28 cellular contexts compared by ENCODE assay signal in genomic region chr1:185309566-185309965, GRCh38. TPM values are rescaled to one million over a fixed set of nuclear protein-coding genes. Genes with fewer than 3 reads are reported as not detected.
A peak's percentile ranks its signal among the peaks of the same experiment; 100 is the strongest.
DNase-seq lines count a peak whose midpoint lies in the region; ATAC-seq, FAIRE-seq and TF ChIP-seq lines count a peak whose summit lies in the region.
"Had no signal": no experiment of that assay in that cellular context is flagged by ENCODE, and none has a peak within 500 bp of the region (broad histone marks: within the 10 kb centered on the region; RNA-seq: fewer than 3 reads in every experiment).

No MANE protein-coding gene starts in this region.

- H3K4me2 ChIP-seq in trophoblast cell (ENCODE audit: low read length) (no peak overlapping the region), SK-N-SH (no peak overlapping the region)

- no peaks in the 10 kb centered on the region for H3K9me3 Mint-ChIP-seq in CD4-positive, CD25-positive, alpha-beta regulatory T cell
- H3K9me3 Mint-ChIP-seq: activated naive CD8-positive, alpha-beta T cell treated with anti-CD3 and anti-CD28 coated beads for 36 hours; mesothelial cell of epicardium; T-helper 1 cell treated with Interleukin-12 subunit alpha and Interleukin-12 subunit beta and Interleukin-4 antibody, amounts not matched to agents 30 μg/mL and 1 μg/mL, for 36 hours had no signal

- POLR2A ChIA-PET in SK-N-SH (lab: Yijun Ruan, JAX) = no interaction called here

- H3K9ac ChIP-seq in trophoblast cell (ENCODE audit: low read length) = no peak overlapping the region
- no peak overlapping the region for H3K9ac ChIP-seq in SK-N-SH

- TF ChIP-seq RAD21 in SK-N-SH (IDR thresholded peaks at IDR 0.05; ENCODE audit: low read length) = no peak

- H4K12ac ChIP-seq in trophoblast cell (ENCODE audit: low read depth, low read length) = no peak overlapping the region

- no peak overlapping the region for H3K18ac ChIP-seq in trophoblast cell (ENCODE audit: low read length)

- peak overlapping the region; percentile 47 for H3K27ac ChIP-seq in CD4-positive, CD25-positive, alpha-beta regulatory T cell (ENCODE audit: insufficient read depth, low read length, poor library complexity, severe bottlenecking)
- H3K27ac ChIP-seq in trophoblast cell (ENCODE audit: low read depth, low read length) = no peak overlapping the region
- H3K27ac ChIP-seq in SK-N-SH (ENCODE audit: low read depth in 2 of 2, low read length in 1 of 2) = no peak overlapping the region
- H3K27ac ChIP-seq: BLaER1 treated with 17β-estradiol and CSF1 and Interleukin-3, amounts not matched to agents 10 nM and 100 nM; HL-60; left lung; tibial nerve had no signal

- no peaks in the 10 kb centered on the region for H3K79me1 ChIP-seq in trophoblast cell (ENCODE audit: low read length)

- H3K36me3 ChIP-seq in CD4-positive, CD25-positive, alpha-beta regulatory T cell (ENCODE audit: control insufficient read depth, insufficient read depth, low read length) = peaks cover 68% of the 10 kb centered on the region
- peaks cover 10 to 21% of the 10 kb centered on the region in 2 experiments for H3K36me3 ChIP-seq in trophoblast cell (ENCODE audit: control insufficient read depth in 1 of 2, insufficient read depth in 2 of 2, low read length in 2 of 2)
- H3K36me3 ChIP-seq in SK-N-SH (replicated peaks in 1 of 2; ENCODE audit: control insufficient read depth in 1 of 2, insufficient read depth in 2 of 2, low read length in 1 of 2) = peaks cover 69 to 72% of the 10 kb centered on the region in 2 experiments

- no peak overlapping the region for H3K14ac ChIP-seq in trophoblast cell (ENCODE audit: low read length)

- no peak overlapping the region for H2AK5ac ChIP-seq in trophoblast cell (ENCODE audit: low read length)

- no peak overlapping the region for H3K4me3 Mint-ChIP-seq in CD4-positive, CD25-positive, alpha-beta regulatory T cell
- H3K4me3 Mint-ChIP-seq: activated CD8-positive, alpha-beta T cell treated with anti-CD3 and anti-CD28 coated beads, Interleukin-2, amount 10 ng/mL, durations not matched to agents 7 days and 5 days; activated naive CD8-positive, alpha-beta T cell treated with anti-CD3 and anti-CD28 coated beads for 36 hours; mesothelial cell of epicardium; naive thymus-derived CD4-positive, alpha-beta T cell; T-helper 1 cell treated with Interleukin-12 subunit alpha and Interleukin-12 subunit beta and Interleukin-4 antibody, amounts not matched to agents 30 μg/mL and 1 μg/mL, for 36 hours had no signal

- H3K27me3 ChIP-seq in CD4-positive, CD25-positive, alpha-beta regulatory T cell (ENCODE audit: control insufficient read depth, insufficient read depth, low read length) = no peaks in the 10 kb centered on the region
- H3K27me3 ChIP-seq in trophoblast cell (ENCODE audit: insufficient read depth, low read length) (no peaks in the 10 kb centered on the region), SK-N-SH (ENCODE audit: insufficient read depth) (no peaks in the 10 kb centered on the region)
- H3K27me3 ChIP-seq: BLaER1 treated with 17β-estradiol and CSF1 and Interleukin-3, amounts not matched to agents 10 nM and 100 nM; dorsolateral prefrontal cortex; left lung; tibial nerve had no signal

- peaks cover 5% of the 10 kb centered on the region for H3K27me3 Mint-ChIP-seq in CD4-positive, CD25-positive, alpha-beta regulatory T cell
- H3K27me3 Mint-ChIP-seq: activated naive CD8-positive, alpha-beta T cell treated with anti-CD3 and anti-CD28 coated beads for 36 hours; naive thymus-derived CD4-positive, alpha-beta T cell had no signal

- peaks cover 46% of the 10 kb centered on the region for H3K4me1 ChIP-seq in CD4-positive, CD25-positive, alpha-beta regulatory T cell (ENCODE audit: control insufficient read depth, insufficient read depth, low read length, poor library complexity, severe bottlenecking)
- H3K4me1 ChIP-seq in trophoblast cell (ENCODE audit: control insufficient read depth in 1 of 2, insufficient read depth in 2 of 2, low read length in 2 of 2) (no peaks in the 10 kb centered on the region), SK-N-SH (ENCODE audit: control insufficient read depth in 1 of 2, insufficient read depth in 2 of 2, low read depth in 1 of 2, low read length in 1 of 2) (peaks cover 9 to 14% of the 10 kb centered on the region in 2 experiments; a peak in 3 of 4 replicates)

- H3K9me2 ChIP-seq in SK-N-SH = no peaks in the 10 kb centered on the region

- H2AFZ ChIP-seq in trophoblast cell (ENCODE audit: insufficient read depth, low read length, poor library complexity) (no peak overlapping the region), SK-N-SH (ENCODE audit: low read depth) (no peak overlapping the region)

- TF ChIP-seq EP300 in SK-N-SH (IDR thresholded peaks at IDR 0.05; ENCODE audit: borderline replicate concordance in 1 of 2, low read depth in 1 of 2, low read length in 1 of 2) = no peak

- no peak overlapping the region for H3K23ac ChIP-seq in trophoblast cell (ENCODE audit: low read length)

- no peak overlapping the region for H2BK120ac ChIP-seq in trophoblast cell (ENCODE audit: insufficient read depth, low read length, poor library complexity)

- CTCF ChIA-PET in SK-N-SH (lab: Yijun Ruan, JAX) = no interaction called here

- H3K79me2 ChIP-seq in trophoblast cell (ENCODE audit: control insufficient read depth, insufficient read depth, low read length, poor library complexity) (peaks cover 2% of the 10 kb centered on the region), SK-N-SH (ENCODE audit: insufficient read depth) (peaks cover 54% of the 10 kb centered on the region)

- FAIRE-seq in GM12892 (lab: Jason Lieb, UNC) = no peak
- FAIRE-seq: astrocyte, D721Med, small intestine had no signal

- peaks cover 6% of the 10 kb centered on the region for H3F3A ChIP-seq in SK-N-SH (replicated peaks; ENCODE audit: insufficient read depth)

- no peaks in the 10 kb centered on the region for H3K9me3 ChIP-seq in CD4-positive, CD25-positive, alpha-beta regulatory T cell (ENCODE audit: control insufficient read depth in 2 of 2, low read length in 2 of 2)
- no peaks in the 10 kb centered on the region for H3K9me3 ChIP-seq in trophoblast cell (ENCODE audit: insufficient read depth, low read depth, low read length)
- no peaks in the 10 kb centered on the region for H3K9me3 ChIP-seq in SK-N-SH
- H3K9me3 ChIP-seq: BLaER1 treated with 17β-estradiol and CSF1 and Interleukin-3, amounts not matched to agents 10 nM and 100 nM; left lung; tibial nerve had no signal

- no CpG with 5 or more reads among the region's 2 CpGs for WGBS in trophoblast cell (ENCODE audit: extremely low coverage, insufficient coverage, insufficient read length)
- 68% methylated on average over 2 of the region's 2 CpGs for WGBS in SK-N-SH (ENCODE audit: low lambda C conversion rate)

- TF ChIP-seq POLR2A in GM12892 (IDR thresholded peaks at IDR 0.05; ENCODE audit: low read depth, low read length) = no peak

- TF ChIP-seq CTCF in LNCaP clone FGC (IDR thresholded peaks at IDR 0.05; ENCODE audit: control insufficient read depth, extremely low read depth, insufficient read depth) (no peak), SK-N-SH (IDR thresholded peaks at IDR 0.05) (no peak)

- peak overlapping the region; percentile 89 for H3K4ac ChIP-seq in trophoblast cell (ENCODE audit: low read depth, low read length)

- H3K27ac Mint-ChIP-seq in CD4-positive, CD25-positive, alpha-beta regulatory T cell = no peak overlapping the region
- H3K27ac Mint-ChIP-seq: activated CD8-positive, alpha-beta T cell treated with anti-CD3 and anti-CD28 coated beads, Interleukin-2, amount 10 ng/mL, durations not matched to agents 7 days and 5 days; activated naive CD8-positive, alpha-beta T cell treated with anti-CD3 and anti-CD28 coated beads for 36 hours; mesothelial cell of epicardium; naive thymus-derived CD4-positive, alpha-beta T cell; T-helper 1 cell treated with Interleukin-12 subunit alpha and Interleukin-12 subunit beta and Interleukin-4 antibody, amounts not matched to agents 30 μg/mL and 1 μg/mL, for 36 hours had no signal

- H2BK12ac ChIP-seq in trophoblast cell (ENCODE audit: low read length) = no peak overlapping the region

- peaks cover 44 to 71% (median 48%) of the 10 kb centered on the region in 4 donors for H3K4me1 Mint-ChIP-seq in CD4-positive, CD25-positive, alpha-beta regulatory T cell

- H4K8ac ChIP-seq in trophoblast cell (ENCODE audit: low read depth, low read length) = no peak overlapping the region

- no peak overlapping the region for H4K91ac ChIP-seq in trophoblast cell (ENCODE audit: low read depth, low read length)

- no peak overlapping the region for H2BK5ac ChIP-seq in trophoblast cell (ENCODE audit: low read depth, low read length, poor library complexity)

- DNase-seq in CD4-positive, CD25-positive, alpha-beta regulatory T cell = no peak
- peak; percentile 18 for DNase-seq in LNCaP clone FGC (ENCODE audit: low read depth)
- DNase-seq in dermis blood vessel endothelial cell = peak; percentile 67
- no peak for DNase-seq in trophoblast cell
- DNase-seq in GM12892 (ENCODE audit: insufficient read length) = no peak
- no peak for DNase-seq in SK-N-SH
- DNase-seq: activated CD8-positive, alpha-beta T cell treated with anti-CD3 and anti-CD28 coated beads, Interleukin-2, amount 10 ng/mL, durations not matched to agents 7 days and 5 days; activated effector memory CD4-positive, alpha-beta T cell treated with anti-CD3 and anti-CD28 coated beads, Interleukin-2, amount 50 U/mL, for 16 hours; activated naive CD8-positive, alpha-beta T cell treated with anti-CD3 and anti-CD28 coated beads for 36 hours; activated T-cell treated with anti-CD3 and anti-CD28 coated beads for 4 hours; cerebellar nuclear complex; dorsolateral prefrontal cortex; left lung; naive thymus-derived CD4-positive, alpha-beta T cell; NCI-H1092; NCI-H187; NCI-H524; RPMI8226; small intestine; stimulated activated CD4-positive, alpha-beta T cell treated with anti-CD3 and anti-CD28 coated beads, Interleukin-1b, Interleukin-23, amount 100 ng/mL, for 48 hours had no signal

- ATAC-seq in CD4-positive, CD25-positive, alpha-beta regulatory T cell (ENCODE audit: low read depth in 2 of 2) = no peak
- ATAC-seq in HG03039 (IDR thresholded peaks at IDR 0.05; ENCODE audit: unreplicated experiment) = no peak
- ATAC-seq: activated CD8-positive, alpha-beta T cell treated with anti-CD3 and anti-CD28 coated beads, Interleukin-2, amount 10 ng/mL, durations not matched to agents 7 days and 5 days; left lung; naive thymus-derived CD4-positive, alpha-beta T cell had no signal

- peaks cover 43% of the 10 kb centered on the region for H3K36me3 Mint-ChIP-seq in CD4-positive, CD25-positive, alpha-beta regulatory T cell

- H3K4me3 ChIP-seq in CD4-positive, CD25-positive, alpha-beta regulatory T cell (ENCODE audit: low read depth, low read length) = no peak overlapping the region
- H3K4me3 ChIP-seq in LNCaP clone FGC (ENCODE audit: low read depth, low read length) = no peak overlapping the region
- H3K4me3 ChIP-seq in trophoblast cell (ENCODE audit: low read depth, low read length) = no peak overlapping the region
- H3K4me3 ChIP-seq in SK-N-SH (ENCODE audit: low read depth in 2 of 2, low read length in 1 of 2) = no peak overlapping the region
- H3K4me3 ChIP-seq: BLaER1 treated with 17β-estradiol and CSF1 and Interleukin-3, amounts not matched to agents 10 nM and 100 nM; left lung; tibial nerve had no signal

- peaks cover 32% of the 10 kb centered on the region for H4K20me1 ChIP-seq in SK-N-SH (ENCODE audit: insufficient read depth)

RNA-seq across cellular contexts. Expression of gene IVNS1ABP, which starts 7.5 kb away (rescaled TPM):
- total RNA-seq in CD4-positive, CD25-positive, alpha-beta regulatory T cell = 373 TPM
- 10 to 100 TPM; 66.9 to 95.2 (median 79.9) TPM for polyA plus RNA-seq in CD4-positive, CD25-positive, alpha-beta regulatory T cell
- total RNA-seq in dermis blood vessel endothelial cell = 94.5 and 107 TPM in 2 replicates
- polyA plus RNA-seq in trophoblast cell (2013) = 195 and 204 TPM in 2 replicates
- 53.5 TPM for polyA plus RNA-seq in GM12892 (2012; ENCODE audit: missing spikeins)
- polyA plus RNA-seq in SK-N-SH (2012; rRNA removed) = 24.5 and 31.5 TPM in 2 replicates
- polyA plus RNA-seq in SK-N-SH (2012; cell fraction: cytosol; rRNA removed) = 24.5 and 29.6 TPM in 2 replicates
- polyA plus RNA-seq in SK-N-SH (2012; cell fraction: nucleus; rRNA removed) = 72.1 and 91.2 TPM in 2 replicates

Comparison
In these comparisons a context has a peak if more than half of its experiments do, and no peak if none do; other contexts are left out.
1. DNase-seq: peak in LNCaP clone FGC (single experiment) and dermis blood vessel endothelial cell (single experiment); none in CD4-positive, CD25-positive, alpha-beta regulatory T cell (0 of 3), trophoblast cell (0 of 2), GM12892 (single experiment) and SK-N-SH (single experiment).